26 cellular contexts compared by ENCODE assay signal in the genomic region with DNA sequence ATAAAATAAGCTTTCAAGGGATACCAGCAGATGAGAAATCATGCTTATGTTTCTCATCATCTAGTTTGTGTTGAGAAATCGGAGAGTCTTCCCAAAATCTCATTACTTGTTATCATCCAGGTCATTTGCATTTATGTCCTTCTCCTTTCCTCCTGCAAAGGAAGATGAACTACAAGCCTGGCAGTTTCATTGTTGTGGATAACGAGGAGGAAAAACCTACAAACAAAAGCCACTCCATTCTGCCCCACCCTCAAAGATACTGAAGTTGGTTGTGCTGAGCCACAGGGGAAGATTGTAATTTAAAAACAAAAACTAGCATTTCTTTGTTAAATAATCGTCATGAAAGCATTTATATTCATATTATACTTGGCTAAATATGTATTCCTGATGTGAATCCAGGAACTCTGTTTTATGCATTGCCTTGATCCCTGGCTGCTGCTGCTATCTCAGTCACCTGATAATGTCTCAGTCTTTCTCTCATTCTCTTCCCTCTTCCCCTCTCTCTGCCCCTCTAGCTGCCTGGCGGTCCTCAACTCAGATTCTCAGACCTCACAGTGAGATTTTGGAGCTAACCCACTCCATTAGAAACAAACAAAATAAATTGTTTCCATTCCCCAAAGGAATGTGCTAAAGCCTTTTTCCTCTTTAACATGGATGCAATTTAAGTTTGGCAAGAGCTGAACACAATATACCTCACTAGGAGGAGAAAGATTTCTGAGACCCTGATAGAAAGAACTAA.
"Had no signal": no experiment of that assay in that cellular context is flagged by ENCODE, and none has a peak within 500 bp of the region (broad histone marks: within the 10 kb centered on the region; RNA-seq: fewer than 3 reads in every experiment).

No MANE protein-coding gene starts in this region.

- H3K36me3 Mint-ChIP-seq: activated naive CD4-positive, alpha-beta T cell treated with anti-CD3 and anti-CD28 coated beads, Interleukin-2, amount 50 U/mL, for 72 hours; immature natural killer cell; natural killer cell had no signal

- H3K27me3 ChIP-seq: adrenal gland, ascending aorta, esophagus squamous epithelium, heart right ventricle, left lung, pancreas, right atrium auricular region, tibial artery had no signal

- H3K36me3 ChIP-seq: adrenal gland, ascending aorta, esophagus squamous epithelium, heart right ventricle, left lung, pancreas, right atrium auricular region, tibial artery, WERI-Rb-1 had no signal

- H3K9me3 Mint-ChIP-seq: activated naive CD4-positive, alpha-beta T cell treated with anti-CD3 and anti-CD28 coated beads, Interleukin-2, amount 50 U/mL, for 72 hours; immature natural killer cell; natural killer cell; T-cell; T-helper 2 cell treated with Interferon-gamma antibody and Interleukin-4, amounts not matched to agents 5 μg/mL and 100 μg/mL, for 36 hours had no signal

- H3K4me1 ChIP-seq: adrenal gland, esophagus squamous epithelium, left lung, pancreas, psoas muscle, right atrium auricular region had no signal

- H3K27me3 Mint-ChIP-seq: T-cell had no signal

- H3K4me3 ChIP-seq: adrenal gland, ascending aorta, esophagus squamous epithelium, heart right ventricle, left lung, pancreas, psoas muscle, right atrium auricular region, tibial artery had no signal

- H3K4me3 Mint-ChIP-seq: immature natural killer cell; natural killer cell; T-cell; T-helper 2 cell treated with Interferon-gamma antibody and Interleukin-4, amounts not matched to agents 5 μg/mL and 100 μg/mL, for 36 hours had no signal

- ATAC-seq: activated naive CD4-positive, alpha-beta T cell treated with anti-CD3 and anti-CD28 coated beads, Interleukin-2, amount 50 U/mL, for 72 hours; heart right ventricle; left lung; natural killer cell; pancreas; psoas muscle; stimulated activated naive CD8-positive, alpha-beta T cell treated with anti-CD3 and anti-CD28 coated beads, Interleukin-15, Interleukin-2, amounts not matched to agents 100 U/mL and 50 U/mL, for 24 hours; T-cell had no signal

- H3K27ac Mint-ChIP-seq: activated naive CD4-positive, alpha-beta T cell treated with anti-CD3 and anti-CD28 coated beads, Interleukin-2, amount 50 U/mL, for 72 hours; immature natural killer cell; natural killer cell; T-cell; T-helper 2 cell treated with Interferon-gamma antibody and Interleukin-4, amounts not matched to agents 5 μg/mL and 100 μg/mL, for 36 hours had no signal

- H3K27ac ChIP-seq: adrenal gland, ascending aorta, esophagus squamous epithelium, heart right ventricle, left lung, pancreas, psoas muscle, right atrium auricular region, tibial artery, WERI-Rb-1 had no signal

- DNase-seq: activated CD4-positive, alpha-beta T cell treated with anti-CD3 and anti-CD28 coated beads for 1 hour; activated CD4-positive, alpha-beta T cell treated with anti-CD3 and anti-CD28 coated beads, Interleukin-2, amount 50 U/mL, for 1 hour; activated gamma-delta T cell treated with Interleukin-2 at 50 U/mL for 16 hours; activated T-cell treated with anti-CD3 and anti-CD28 coated beads, Interleukin-2, amount 50 U/mL, for 1 hour; adrenal gland; central memory CD4-positive, alpha-beta T cell; effector memory CD4-positive, alpha-beta T cell; esophagus squamous epithelium; heart right ventricle; immature natural killer cell; kidney glomerular epithelial cell; left lung; mammary epithelial cell; midbrain; natural killer cell; pancreas; psoas muscle; stimulated activated CD4-positive, alpha-beta T cell treated with anti-CD3 and anti-CD28 coated beads, Interleukin-4, amount 100 ng/mL, for 24 hours; stimulated activated naive CD8-positive, alpha-beta T cell treated with anti-CD3 and anti-CD28 coated beads, Interleukin-15, Interleukin-2, amounts not matched to agents 100 U/mL and 50 U/mL, for 24 hours; T-cell; tibial artery; WERI-Rb-1 had no signal

- H3K4me1 Mint-ChIP-seq: immature natural killer cell, natural killer cell, T-cell had no signal

- H3K9me3 ChIP-seq: adrenal gland, ascending aorta, esophagus squamous epithelium, heart right ventricle, pancreas, psoas muscle, right atrium auricular region, tibial artery had no signal
